Comparison of ENCODE assay signal across 1 cellular context in genomic region chr14:89430271-89430620, GRCh38.
TF ChIP-seq lines count a peak whose summit lies in the region.

No MANE protein-coding gene starts in this region.

TF ChIP-seq in H1, 55 proteins besides CTCF, POLR2A, EP300 and RAD21 (continued from another document):
- TF ChIP-seq ATF2 (IDR thresholded peaks at IDR 0.05; ENCODE audit: low read length) (no peak), SAP30 (IDR thresholded peaks at IDR 0.05; ENCODE audit: insufficient read depth, insufficient replicate concordance, low read length) (no peak), FOSL1 (IDR thresholded peaks at IDR 0.05; ENCODE audit: insufficient read depth, low read depth, low read length) (no peak), YY1 (IDR thresholded peaks at IDR 0.05; ENCODE audit: low read depth, low read length) (no peak), ZNF274 (IDR thresholded peaks at IDR 0.05; ENCODE audit: borderline replicate concordance, extremely low read depth, low read length) (no peak), SIN3A (conservative IDR thresholded peaks at IDR 0.05 in 1 of 2, IDR thresholded peaks at IDR 0.05 in 1 of 2; ENCODE audit: low read depth in 1 of 2, low read length in 2 of 2) (no peak), SP2 (IDR thresholded peaks at IDR 0.05; ENCODE audit: low read length) (no peak), BACH1 (IDR thresholded peaks at IDR 0.05; ENCODE audit: low read length) (no peak), ASH2L (IDR thresholded peaks at IDR 0.05; ENCODE audit: low read length) (no peak), MAX (IDR thresholded peaks at IDR 0.05) (no peak), TCF12 (IDR thresholded peaks at IDR 0.05; ENCODE audit: low read depth, low read length) (no peak), RNF2 (IDR thresholded peaks at IDR 0.05; ENCODE audit: borderline replicate concordance, low read depth, low read length, missing control alignments, poor library complexity, severe bottlenecking) (no peak)
TF ChIP-seq in H1: peak in this region for 0.
